22 cellular contexts compared by ENCODE assay signal in genomic region chr1:27139980-27140379, GRCh38. TPM values are rescaled to one million over a fixed set of nuclear protein-coding genes. Genes with fewer than 3 reads are reported as not detected.
DNase-seq lines count a peak whose midpoint lies in the region; ATAC-seq, FAIRE-seq and TF ChIP-seq lines count a peak whose summit lies in the region.
"Had no signal": no experiment of that assay in that cellular context is flagged by ENCODE, and none has a peak within 500 bp of the region (broad histone marks: within the 10 kb centered on the region; RNA-seq: fewer than 3 reads in every experiment).

No MANE protein-coding gene starts in this region.

- H3K9me3 Mint-ChIP-seq in CD8-positive, alpha-beta T cell = no peaks in the 10 kb centered on the region
- H3K9me3 Mint-ChIP-seq in astrocyte (ENCODE audit: unreplicated experiment) = no peaks in the 10 kb centered on the region
- H3K9me3 Mint-ChIP-seq in neural crest cell = no peaks in the 10 kb centered on the region

- peaks cover 96% of the 10 kb centered on the region for H4K20me1 ChIP-seq in astrocyte (ENCODE audit: insufficient read depth, low read length)

- no peak overlapping the region for H3K4me3 Mint-ChIP-seq in CD8-positive, alpha-beta T cell
- H3K4me3 Mint-ChIP-seq in astrocyte (ENCODE audit: unreplicated experiment) (peak overlapping the region; percentile 37), neural crest cell (no peak overlapping the region)
- H3K4me3 Mint-ChIP-seq: B cell had no signal

- H3K27me3 Mint-ChIP-seq in CD8-positive, alpha-beta T cell (ENCODE audit: low read depth) = no peaks in the 10 kb centered on the region
- H3K27me3 Mint-ChIP-seq in astrocyte (ENCODE audit: low read depth, unreplicated experiment) (no peaks in the 10 kb centered on the region), neural crest cell (ENCODE audit: low read depth) (no peaks in the 10 kb centered on the region)
- H3K27me3 Mint-ChIP-seq: B cell had no signal

- no peaks in the 10 kb centered on the region for H3K27me3 ChIP-seq in CD8-positive, alpha-beta T cell (ENCODE audit: insufficient read depth, low read length)
- no peaks in the 10 kb centered on the region for H3K27me3 ChIP-seq in astrocyte (ENCODE audit: insufficient read depth, low read length)
- H3K27me3 ChIP-seq: ovary, transverse colon had no signal

- H3K27ac Mint-ChIP-seq in CD8-positive, alpha-beta T cell = peak overlapping the region; percentile 20
- H3K27ac Mint-ChIP-seq in astrocyte (ENCODE audit: unreplicated experiment) = no peak overlapping the region
- H3K27ac Mint-ChIP-seq in neural crest cell (ENCODE audit: unreplicated experiment) = peak overlapping the region; percentile 15

- no peaks in the 10 kb centered on the region for H3K36me3 ChIP-seq in CD8-positive, alpha-beta T cell (ENCODE audit: insufficient read depth, low read length)
- no peaks in the 10 kb centered on the region for H3K36me3 ChIP-seq in astrocyte (ENCODE audit: insufficient read depth, low read length)
- H3K36me3 ChIP-seq: ovary, transverse colon had no signal

- peaks cover 57% of the 10 kb centered on the region for H3K4me1 ChIP-seq in CD8-positive, alpha-beta T cell (ENCODE audit: insufficient read depth, low read length)
- H3K4me1 ChIP-seq in astrocyte (ENCODE audit: insufficient read depth, low read length) = peaks cover 14% of the 10 kb centered on the region

- no peak overlapping the region for H3K9ac ChIP-seq in astrocyte (ENCODE audit: low read length)

- intact Hi-C loops in CD8-positive, alpha-beta T cell (cut with DNase I, micrococcal nuclease) = no loop called here

- no peak overlapping the region for H3K27ac ChIP-seq in CD8-positive, alpha-beta T cell (ENCODE audit: low read depth, low read length)
- H3K27ac ChIP-seq in astrocyte (ENCODE audit: low read depth, low read length) = no peak overlapping the region
- H3K27ac ChIP-seq: ovary, transverse colon had no signal

- peaks cover 76% of the 10 kb centered on the region for H3K79me2 ChIP-seq in astrocyte (ENCODE audit: insufficient read depth, low read length)

- peak; percentile 16 to 28 for DNase-seq in NCI-H187 (lab: John Stamatoyannopoulos, UW)
- no peak for DNase-seq in NCI-H187 treated with DMSO at 0.1 percent for 48 hours (lab: John Stamatoyannopoulos, UW)
- DNase-seq in CD8-positive, alpha-beta T cell = no peak
- no peak for DNase-seq in astrocyte (ENCODE audit: low read depth)
- DNase-seq in neural crest cell (ENCODE audit: low read depth, low spot score) = no peak
- no peak for DNase-seq in H4 (ENCODE audit: low spot score)
- DNase-seq: activated gamma-delta T cell treated with Interleukin-2 at 50 U/mL for 16 hours; aorta; GDM1; left ventricle myocardium superior; NCI-H1105 treated with DMSO at 0.1 percent for 48 hours; ovary; stimulated activated naive CD8-positive, alpha-beta T cell treated with anti-CD3 and anti-CD28 coated beads, Interleukin-15, Interleukin-2, amounts not matched to agents 100 U/mL and 50 U/mL, for 24 hours; transverse colon had no signal

- FAIRE-seq in astrocyte (lab: Jason Lieb, UNC) = no peak
- FAIRE-seq: H54 had no signal

- H3K4me3 ChIP-seq in CD8-positive, alpha-beta T cell (ENCODE audit: low read depth, low read length) = no peak overlapping the region
- no peak overlapping the region for H3K4me3 ChIP-seq in astrocyte (ENCODE audit: insufficient read depth, low read depth, low read length)
- H3K4me3 ChIP-seq: mucosa of descending colon, ovary, transverse colon had no signal

- CTCF ChIA-PET in CD8-positive, alpha-beta T cell (lab: Charles Lee) = interaction anchor here (1.1 to 4.0 kb wide), 4 partner anchors 14 to 144 kb away, joined by 5 to 19 read pairs (median 6); partner anchors contain the start of gene SLC9A1

- ATAC-seq in CD8-positive, alpha-beta T cell = no peak
- ATAC-seq in GM19455 (IDR thresholded peaks at IDR 0.05; ENCODE audit: unreplicated experiment) (no peak), GM19324 (IDR thresholded peaks at IDR 0.05; ENCODE audit: low FRiP score, unreplicated experiment) (no peak)
- ATAC-seq: activated CD4-positive, CD25-positive, alpha-beta regulatory T cell treated with anti-CD3 and anti-CD28 coated beads, Interleukin-2, amount 50 U/mL, for 24 hours; left ventricle myocardium superior; mucosa of descending colon; sciatic nerve; SK-N-SH treated with all-trans-retinoic acid at 6 μM for 48 hours; stimulated activated naive CD8-positive, alpha-beta T cell treated with anti-CD3 and anti-CD28 coated beads, Interleukin-15, Interleukin-2, amounts not matched to agents 100 U/mL and 50 U/mL, for 24 hours had no signal

- no peak overlapping the region for H2AFZ ChIP-seq in astrocyte (ENCODE audit: low read depth, low read length)

- H3K9me3 ChIP-seq in CD8-positive, alpha-beta T cell (ENCODE audit: low read length) = no peaks in the 10 kb centered on the region
- H3K9me3 ChIP-seq in astrocyte (ENCODE audit: insufficient read depth, low read depth, low read length) = no peaks in the 10 kb centered on the region
- H3K9me3 ChIP-seq: mucosa of descending colon, ovary, transverse colon had no signal

- H3K4me1 Mint-ChIP-seq in CD8-positive, alpha-beta T cell (ENCODE audit: low read depth) = peaks cover 80% of the 10 kb centered on the region
- H3K4me1 Mint-ChIP-seq in astrocyte (ENCODE audit: low read depth, unreplicated experiment) (peaks cover 39% of the 10 kb centered on the region), neural crest cell (peaks cover 33% of the 10 kb centered on the region)

- POLR2A ChIA-PET in CD8-positive, alpha-beta T cell (lab: Charles Lee) = interaction anchor here (11.8 kb wide), 1 partner anchor 13 kb away, joined by 112 read pairs; the partner anchor contains the start of gene SLC9A1

- no peak overlapping the region for H3K4me2 ChIP-seq in astrocyte (ENCODE audit: low read length)

- H3K36me3 Mint-ChIP-seq in CD8-positive, alpha-beta T cell = no peaks in the 10 kb centered on the region
- H3K36me3 Mint-ChIP-seq in astrocyte (ENCODE audit: low read depth, unreplicated experiment) = peaks cover 13% of the 10 kb centered on the region
- H3K36me3 Mint-ChIP-seq in neural crest cell (ENCODE audit: low read depth) = no peaks in the 10 kb centered on the region

- no peak for TF ChIP-seq CTCF in CD8-positive, alpha-beta T cell (IDR thresholded peaks at IDR 0.05)
- TF ChIP-seq CTCF in astrocyte (IDR thresholded peaks at IDR 0.05; ENCODE audit: insufficient read depth, low read depth, low read length) = no peak
- no peak for TF ChIP-seq CTCF in neural crest cell (conservative IDR thresholded peaks at IDR 0.05)

RNA-seq across cellular contexts. Expression of gene SLC9A1, which starts 14.9 kb away (rescaled TPM):
- total RNA-seq in CD8-positive, alpha-beta T cell = 10 to 100 TPM; 17.9 to 18.3 TPM
- total RNA-seq in astrocyte = 49.3 and 55.0 TPM in 2 replicates
- 24.2 and 27.1 TPM in 2 replicates for total RNA-seq in neural crest cell
- 1.6 and 5.2 TPM in 2 replicates for total RNA-seq in H4 (2014; rRNA removed; shearing (Covaris generic))

Comparison
In these comparisons a context has a peak if more than half of its experiments do, and no peak if none do; other contexts are left out.
1. DNase-seq: peak in NCI-H187 (2 of 2); none in NCI-H187 treated with DMSO at 0.1 percent for 48 hours (single experiment), CD8-positive, alpha-beta T cell (0 of 7), astrocyte (single experiment), neural crest cell (single experiment) and H4 (single experiment).